ENCODE assay signal across 8 cellular contexts in genomic region chr6:42030585-42031506, GRCh38. TPM values are rescaled to one million over a fixed set of nuclear protein-coding genes. Genes with fewer than 3 reads are reported as not detected.
DNase-seq lines count a peak whose midpoint lies in the region; ATAC-seq and TF ChIP-seq lines count a peak whose summit lies in the region.

No MANE protein-coding gene starts in this region.

- H3K4me3 ChIP-seq in endodermal cell (ENCODE audit: low read length): no peak overlapping the region
- H3K4me3 ChIP-seq in psoas muscle: no peak overlapping the region
- H3K4me3 ChIP-seq in GM23248: no peak overlapping the region

- H3F3A ChIP-seq in GM23248 (ENCODE audit: insufficient read depth): no peaks in the 10 kb centered on the region

- in situ Hi-C loops in GM23248 (cut with MboI): loop anchor here (25.0 kb wide), 2 partner anchors 194 to 669 kb away; no protein-coding TSS in a partner anchor

- H3K36me3 Mint-ChIP-seq in T-helper 1 cell treated with Interleukin-12 subunit alpha and Interleukin-12 subunit beta and Interleukin-4 antibody, amounts not matched to agents 30 μg/mL and 1 μg/mL, for 36 hours (ENCODE audit: low read depth): peaks cover 31% of the 10 kb centered on the region
- H3K36me3 Mint-ChIP-seq in endodermal cell (ENCODE audit: low read depth): no peaks in the 10 kb centered on the region

- peaks cover 61% of the 10 kb centered on the region for H3K4me1 Mint-ChIP-seq in T-helper 1 cell treated with Interleukin-12 subunit alpha and Interleukin-12 subunit beta and Interleukin-4 antibody, amounts not matched to agents 30 μg/mL and 1 μg/mL, for 36 hours (ENCODE audit: low read depth)
- peaks cover 25% of the 10 kb centered on the region for H3K4me1 Mint-ChIP-seq in endodermal cell

- H3K4me1 ChIP-seq in endodermal cell (ENCODE audit: control insufficient read depth, insufficient read depth, low read length) (peaks cover 10% of the 10 kb centered on the region), psoas muscle (peaks cover 23% of the 10 kb centered on the region), GM23248 (ENCODE audit: insufficient read depth) (no peaks in the 10 kb centered on the region)

- H3K27ac ChIP-seq in endodermal cell (ENCODE audit: low read depth, low read length): no peak overlapping the region
- peak overlapping the region; percentile 36 for H3K27ac ChIP-seq in psoas muscle
- H3K27ac ChIP-seq in GM23248: no peak overlapping the region

- no peaks in the 10 kb centered on the region for H3K36me3 ChIP-seq in endodermal cell (ENCODE audit: control insufficient read depth, insufficient read depth, low read length)
- H3K36me3 ChIP-seq in psoas muscle (ENCODE audit: insufficient read depth in 1 of 2, low read depth in 1 of 2): no peaks in the 10 kb centered on the region
- no peaks in the 10 kb centered on the region for H3K36me3 ChIP-seq in GM23248 (ENCODE audit: low read depth)

- TF ChIP-seq CTCF in endodermal cell (conservative IDR thresholded peaks at IDR 0.05) (no peak), psoas muscle (IDR thresholded peaks at IDR 0.05) (no peak)

- no peaks in the 10 kb centered on the region for H4K20me1 ChIP-seq in GM23248 (ENCODE audit: insufficient read depth)

- ATAC-seq in psoas muscle (peak; percentile 55 to 70 (median 68)), HG03342 (IDR thresholded peaks at IDR 0.05; ENCODE audit: unreplicated experiment) (no peak), HG03521 (IDR thresholded peaks at IDR 0.05; ENCODE audit: unreplicated experiment) (no peak)

- H3K4me3 Mint-ChIP-seq in T-helper 1 cell treated with Interleukin-12 subunit alpha and Interleukin-12 subunit beta and Interleukin-4 antibody, amounts not matched to agents 30 μg/mL and 1 μg/mL, for 36 hours: peak overlapping the region; percentile 32
- H3K4me3 Mint-ChIP-seq in endodermal cell: no peak overlapping the region

- H3K27me3 Mint-ChIP-seq in T-helper 1 cell treated with Interleukin-12 subunit alpha and Interleukin-12 subunit beta and Interleukin-4 antibody, amounts not matched to agents 30 μg/mL and 1 μg/mL, for 36 hours (ENCODE audit: low read depth): no peaks in the 10 kb centered on the region
- peaks cover 5% of the 10 kb centered on the region for H3K27me3 Mint-ChIP-seq in endodermal cell (ENCODE audit: insufficient read depth)

- 82 to 85% methylated on average over 2 to 14 of the region's 14 CpGs for whole genome bisulfite sequencing in endodermal cell (ENCODE audit: insufficient coverage in 1 of 2, insufficient read length in 1 of 2), 2 experiments
- 27 to 30% (median 29%) methylated on average over 13 to 14 of the region's 14 CpGs for WGBS in psoas muscle, 3 donors
- WGBS in GM23248 (ENCODE audit: low coverage in 1 of 2, low lambda C conversion rate in 2 of 2, missing lambda C conversion rate in 2 of 2), 2 experiments: 76 to 79% methylated on average over 14 of the region's 14 CpGs

- DNase-seq in GDM1 (lab: John Stamatoyannopoulos, UW): peak; percentile 37
- peak; percentile 73 for DNase-seq in endodermal cell
- DNase-seq in psoas muscle: peak; percentile 27 to 64
- DNase-seq in NCI-H446 treated with DMSO at 0.1 percent for 48 hours (lab: John Stamatoyannopoulos, UW): no peak
- no peak for DNase-seq in GM23248

- H3K9ac ChIP-seq in endodermal cell (ENCODE audit: extremely low read depth, low read length, poor library complexity, severe bottlenecking): no peak overlapping the region
- no peak overlapping the region for H3K9ac ChIP-seq in GM23248

- H3K9me3 ChIP-seq in endodermal cell (ENCODE audit: control insufficient read depth, low read length) (no peaks in the 10 kb centered on the region), psoas muscle (no peaks in the 10 kb centered on the region), GM23248 (ENCODE audit: low read depth) (no peaks in the 10 kb centered on the region)

- H3K27ac Mint-ChIP-seq in T-helper 1 cell treated with Interleukin-12 subunit alpha and Interleukin-12 subunit beta and Interleukin-4 antibody, amounts not matched to agents 30 μg/mL and 1 μg/mL, for 36 hours: peak overlapping the region; percentile 93
- H3K27ac Mint-ChIP-seq in endodermal cell: peak overlapping the region; percentile 88

- H3K9me2 ChIP-seq in GM23248 (ENCODE audit: insufficient read depth): no peaks in the 10 kb centered on the region

- H3K79me2 ChIP-seq in GM23248 (ENCODE audit: insufficient read depth): no peaks in the 10 kb centered on the region

- H2AFZ ChIP-seq in GM23248: no peak overlapping the region

- no peaks in the 10 kb centered on the region for H3K27me3 ChIP-seq in endodermal cell (ENCODE audit: control insufficient read depth, insufficient read depth, low read length, poor library complexity, severe bottlenecking)
- no peaks in the 10 kb centered on the region for H3K27me3 ChIP-seq in psoas muscle (ENCODE audit: insufficient read depth in 3 of 3, low read length in 2 of 3)
- H3K27me3 ChIP-seq in GM23248 (replicated peaks; ENCODE audit: insufficient read depth): no peaks in the 10 kb centered on the region

- H3K4me2 ChIP-seq in GM23248 (ENCODE audit: unreplicated experiment): no peak overlapping the region

- intact Hi-C loops in psoas muscle (cut with DNase I): no loop called here

- no peaks in the 10 kb centered on the region for H3K9me3 Mint-ChIP-seq in T-helper 1 cell treated with Interleukin-12 subunit alpha and Interleukin-12 subunit beta and Interleukin-4 antibody, amounts not matched to agents 30 μg/mL and 1 μg/mL, for 36 hours
- H3K9me3 Mint-ChIP-seq in endodermal cell: no peaks in the 10 kb centered on the region

RNA-seq across cellular contexts. Expression of gene TAF8, which starts 19.5 kb away (rescaled TPM):
- 10 to 100 TPM; 27.9 to 31.0 TPM for total RNA-seq in endodermal cell
- 21.5 TPM for polyA plus RNA-seq in endodermal cell (2013, experiment 1 of 2)
- 19.4 TPM for polyA plus RNA-seq in endodermal cell (2013, experiment 2 of 2)
- total RNA-seq in psoas muscle: 10 to 100 TPM; 16.6 to 23.9 (median 19.9) TPM
- 10 to 100 TPM; 11.2 to 17.9 (median 12.6) TPM for polyA plus RNA-seq in psoas muscle
- 8.6 and 17.2 TPM in 2 replicates for total RNA-seq in GM23248 (2014; rRNA removed; shearing (Covaris generic))
- 6.9 and 7.4 TPM in 2 replicates for polyA plus RNA-seq in GM23248 (2016; fragmentation: Nextera tagmentation; extraction: Ambion mirVana)

Comparison
In these comparisons a context has a peak if more than half of its experiments do, and no peak if none do; other contexts are left out.
1. DNase-seq: peak in GDM1 (single experiment), endodermal cell (single experiment) and psoas muscle (2 of 2); none in NCI-H446 treated with DMSO at 0.1 percent for 48 hours (single experiment) and GM23248 (single experiment).
2. ATAC-seq: peak in psoas muscle (4 of 4); none in HG03342 (single experiment) and HG03521 (single experiment).